8 cellular contexts compared by ENCODE assay signal in the genomic region with DNA sequence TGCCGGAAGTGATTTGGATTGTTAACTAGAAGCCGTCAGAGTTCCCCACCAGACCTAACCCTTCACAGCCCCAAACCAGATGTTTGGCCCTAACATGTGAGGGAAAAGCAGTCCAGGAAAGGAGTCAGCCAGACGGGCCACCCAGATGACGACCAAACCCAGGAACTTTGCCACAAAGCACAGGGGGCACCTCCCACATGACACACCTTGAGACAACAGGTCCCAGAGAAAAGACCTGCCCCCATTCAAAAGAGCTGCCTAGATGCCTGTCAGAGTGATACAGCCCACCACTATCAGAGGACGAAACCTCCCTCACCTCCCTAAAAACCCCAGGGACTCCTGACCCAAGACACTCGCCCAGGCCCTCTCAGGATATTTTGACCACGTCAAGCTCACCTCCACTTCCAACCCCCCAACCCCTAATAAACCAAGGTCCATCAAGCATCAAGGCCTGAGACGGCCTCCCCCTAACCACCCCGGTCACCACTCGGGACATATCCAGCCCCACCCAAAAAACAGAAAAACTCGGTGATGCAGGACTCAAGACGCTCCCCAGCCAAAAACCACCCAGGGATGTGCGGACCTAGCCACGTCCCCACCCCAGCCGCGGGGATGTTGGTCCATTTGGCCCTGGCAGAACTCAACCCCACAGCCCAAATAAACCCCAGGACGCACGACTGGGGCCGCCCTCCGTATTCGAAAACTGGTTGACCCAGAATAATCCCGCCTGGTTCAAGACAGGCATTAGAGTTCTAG. TPM values are rescaled to one million over a fixed set of nuclear protein-coding genes. Genes with fewer than 3 reads are reported as not detected.
A peak's percentile ranks its signal among the peaks of the same experiment; 100 is the strongest.
DNase-seq lines count a peak whose midpoint lies in the region; ATAC-seq and TF ChIP-seq lines count a peak whose summit lies in the region.

No MANE protein-coding gene starts in this region.

- DNase-seq in AG08395 (ENCODE audit: low spot score) = peak; percentile 59
- DNase-seq in NCI-H69 (lab: John Stamatoyannopoulos, UW) = peak; percentile 22
- peak in 2 of 10 donors; percentile 13 to 43 for DNase-seq in dorsolateral prefrontal cortex
- DNase-seq in effector CD4-positive, alpha-beta T cell = no peak

- H3K27ac ChIP-seq in dorsolateral prefrontal cortex = peak overlapping the region in 55 of 59 donors; percentile 68 to 99 (median 95)

- H3K4me1 ChIP-seq in mononuclear cell (ENCODE audit: insufficient read depth, low read length) = peaks cover 17% of the 10 kb centered on the region

- no peaks in the 10 kb centered on the region for H3K9me3 ChIP-seq in mononuclear cell (ENCODE audit: low read depth, low read length)

- peak overlapping the region; percentile 68 to 100 (median 91) for H3K4me3 ChIP-seq in dorsolateral prefrontal cortex
- peak overlapping the region; percentile 69 for H3K4me3 ChIP-seq in mononuclear cell (ENCODE audit: low read length)

- no peak for TF ChIP-seq CTCF in dorsolateral prefrontal cortex (IDR thresholded peaks at IDR 0.05 in 54 of 56, conservative IDR thresholded peaks at IDR 0.05 in 2 of 56; ENCODE audit: low read depth in 1 of 56, partially characterized antibody in 56 of 56)

- no peaks in the 10 kb centered on the region for H3K27me3 ChIP-seq in dorsolateral prefrontal cortex
- H3K27me3 ChIP-seq in mononuclear cell (ENCODE audit: insufficient read depth, low read length) = peaks cover 7% of the 10 kb centered on the region

- ATAC-seq in GM21390 (IDR thresholded peaks at IDR 0.05; ENCODE audit: unreplicated experiment) (peak; percentile 8), HG02588 (IDR thresholded peaks at IDR 0.05; ENCODE audit: unreplicated experiment) (no peak), HG03280 (IDR thresholded peaks at IDR 0.05; ENCODE audit: unreplicated experiment) (no peak)

- intact Hi-C loops in dorsolateral prefrontal cortex (cut with DNase I) = loop anchor here (2.0 to 5.0 kb wide), 2 partner anchors 36 to 37 kb away; a partner anchor contains a TSS

RNA-seq across cellular contexts. Expression of a gene that starts 0.7 kb away (rescaled TPM):
- total RNA-seq in dorsolateral prefrontal cortex (10 to 100 TPM; 12.5 to 26.7 (median 19.8) TPM), mononuclear cell (3.1 TPM)

RNA-seq across cellular contexts. Expression of a gene that starts 28.3 kb away (rescaled TPM):
- total RNA-seq in dorsolateral prefrontal cortex (1 to 10 TPM in 68 of 120 experiments, under 1 TPM in 51, not detected in 1; 0.28 to 2.5 (median 1.1) TPM), mononuclear cell (not detected)

RNA-seq across cellular contexts. Expression of a gene that starts 37.5 kb away (rescaled TPM):
- total RNA-seq in dorsolateral prefrontal cortex (10 to 100 TPM; 24.3 to 63.9 (median 44.4) TPM), mononuclear cell (144 TPM)
